15 cellular contexts compared by ENCODE assay signal in the genomic region with DNA sequence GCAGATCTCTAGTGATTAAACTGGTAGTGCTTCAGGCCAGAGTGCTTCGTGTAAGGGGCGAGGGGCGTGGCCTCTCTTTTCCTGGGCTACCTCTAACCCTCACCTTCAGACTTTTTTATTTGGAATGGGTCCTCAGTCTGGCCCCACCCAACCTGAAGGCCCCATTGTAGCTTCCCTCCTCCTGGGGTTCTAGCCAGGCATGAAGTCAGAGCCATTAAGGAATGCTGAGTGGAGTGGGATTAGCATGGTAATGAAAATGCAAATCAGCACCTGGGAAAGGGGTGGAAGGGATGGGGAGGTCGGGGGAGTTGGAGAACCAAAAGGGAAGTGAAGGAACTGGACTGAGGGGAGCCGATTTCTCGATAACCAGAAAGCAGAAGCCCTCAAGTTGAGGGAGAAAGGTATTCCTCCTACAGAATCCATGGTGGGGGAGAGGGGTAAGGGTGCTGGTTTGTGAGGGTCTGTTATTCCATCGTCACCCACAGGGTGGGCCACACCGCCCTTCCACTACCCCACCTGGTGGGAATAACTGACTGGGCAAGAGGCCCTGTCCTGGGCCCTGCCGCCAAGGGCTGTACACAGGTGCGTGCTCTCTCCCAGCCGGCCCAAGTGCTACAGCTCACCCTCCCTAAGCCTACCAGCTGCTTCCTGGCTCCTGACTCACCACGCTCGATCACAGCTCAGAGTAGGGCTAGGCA. TPM values are rescaled to one million over a fixed set of nuclear protein-coding genes. Genes with fewer than 3 reads are reported as not detected.
A peak's percentile ranks its signal among the peaks of the same experiment; 100 is the strongest.
DNase-seq lines count a peak whose midpoint lies in the region; ATAC-seq and TF ChIP-seq lines count a peak whose summit lies in the region.
"Had no signal": no experiment of that assay in that cellular context is flagged by ENCODE, and none has a peak within 500 bp of the region (broad histone marks: within the 10 kb centered on the region; RNA-seq: fewer than 3 reads in every experiment).

No MANE protein-coding gene starts in this region.

- H3K27ac Mint-ChIP-seq in GM23338: peak overlapping the region; percentile 96
- H3K27ac Mint-ChIP-seq in glutamatergic neuron (ENCODE audit: unreplicated experiment): peak overlapping the region; percentile 96
- H3K27ac Mint-ChIP-seq: activated T-cell treated with anti-CD3 and anti-CD28 coated beads, Interleukin-2, amount 50 U/mL, for 24 hours had no signal

- TF ChIP-seq CTCF in GM23338 (conservative IDR thresholded peaks at IDR 0.05; ENCODE audit: low read depth in 2 of 2) (peak in 1 of 2 experiments; percentile 15; a peak in 1 of 4 replicates), glutamatergic neuron (IDR thresholded peaks at IDR 0.05; ENCODE audit: partially characterized antibody, unreplicated experiment) (no peak)

- peak; percentile 80 for ATAC-seq in GM23338
- no peak for ATAC-seq in GM21447 (IDR thresholded peaks at IDR 0.05; ENCODE audit: unreplicated experiment)
- ATAC-seq in GM19455 (IDR thresholded peaks at IDR 0.05; ENCODE audit: unreplicated experiment): no peak
- ATAC-seq: GM12878 had no signal

- H3K9me3 Mint-ChIP-seq in GM23338 (no peaks in the 10 kb centered on the region), glutamatergic neuron (ENCODE audit: unreplicated experiment) (no peaks in the 10 kb centered on the region)
- H3K9me3 Mint-ChIP-seq: activated T-cell treated with anti-CD3 and anti-CD28 coated beads, Interleukin-2, amount 50 U/mL, for 24 hours had no signal

- intact Hi-C loops in posterior vena cava (cut with DNase I): no loop called here

- H3K36me3 Mint-ChIP-seq in GM23338 (ENCODE audit: low read depth) (peaks cover 45% of the 10 kb centered on the region), glutamatergic neuron (ENCODE audit: unreplicated experiment) (no peaks in the 10 kb centered on the region)

- peak overlapping the region; percentile 100 for H3K27ac ChIP-seq in GM23338 (ENCODE audit: low read depth)
- H3K27ac ChIP-seq: brain microvascular endothelial cell, esophagus muscularis mucosa had no signal

- H2AFZ ChIP-seq in GM23338: no peak overlapping the region

- H3K79me2 ChIP-seq in GM23338 (replicated peaks; ENCODE audit: insufficient read depth): peaks cover 18% of the 10 kb centered on the region

- H3K4me1 Mint-ChIP-seq in GM23338: peaks cover 53% of the 10 kb centered on the region
- H3K4me1 Mint-ChIP-seq in glutamatergic neuron (ENCODE audit: low read depth, unreplicated experiment): peaks cover 38% of the 10 kb centered on the region

- no peaks in the 10 kb centered on the region for H4K20me1 ChIP-seq in GM23338 (replicated peaks; ENCODE audit: insufficient read depth)

- H3K4me1 ChIP-seq in GM23338 (ENCODE audit: insufficient read depth): peaks cover 37% of the 10 kb centered on the region

- H3K27me3 Mint-ChIP-seq in GM23338 (ENCODE audit: insufficient read depth, low read depth, poor library complexity): peaks cover 22% of the 10 kb centered on the region
- peaks cover 6% of the 10 kb centered on the region for H3K27me3 Mint-ChIP-seq in glutamatergic neuron (ENCODE audit: unreplicated experiment)

- DNase-seq in GM23338 (ENCODE audit: low spot score) (peak; percentile 97), RKO (ENCODE audit: low spot score) (peak; percentile 21), glutamatergic neuron (peak; percentile 39), posterior vena cava (ENCODE audit: low spot score) (peak; percentile 49)
- DNase-seq in activated CD4-positive, alpha-beta T cell treated with anti-CD3 and anti-CD28 coated beads for 4 hours: no peak
- DNase-seq: activated CD4-positive, CD25-positive, alpha-beta regulatory T cell; activated T-cell treated with anti-CD3 and anti-CD28 coated beads, Interleukin-2, amount 50 U/mL, for 24 hours; brain microvascular endothelial cell; kidney glomerular epithelial cell; NCI-H2227 treated with DMSO at 0.1 percent for 48 hours had no signal

- H3K4me3 ChIP-seq in GM23338: peak overlapping the region; percentile 60
- H3K4me3 ChIP-seq: esophagus muscularis mucosa, GM12878 had no signal

- H3K4me3 Mint-ChIP-seq in GM23338 (peak overlapping the region; percentile 85), glutamatergic neuron (ENCODE audit: unreplicated experiment) (peak overlapping the region; percentile 45)
- H3K4me3 Mint-ChIP-seq: activated T-cell treated with anti-CD3 and anti-CD28 coated beads, Interleukin-2, amount 50 U/mL, for 24 hours had no signal

- no peaks in the 10 kb centered on the region for H3K27me3 ChIP-seq in GM23338 (ENCODE audit: insufficient read depth)
- H3K27me3 ChIP-seq: brain microvascular endothelial cell, esophagus muscularis mucosa had no signal

- H3K4me2 ChIP-seq in GM23338: peak overlapping the region; percentile 90

- peaks cover 7% of the 10 kb centered on the region; the same call in 1 of the 2 replicates for H3K36me3 ChIP-seq in GM23338 (ENCODE audit: insufficient read depth)
- H3K36me3 ChIP-seq: brain microvascular endothelial cell had no signal

- H3K9me2 ChIP-seq in GM23338 (ENCODE audit: insufficient read depth): no peaks in the 10 kb centered on the region

- peaks cover 11% of the 10 kb centered on the region for H3F3A ChIP-seq in GM23338 (replicated peaks; ENCODE audit: low read depth)

TF ChIP-seq in GM23338, 12 proteins besides CTCF, POLR2A, EP300 and RAD21 (continues in another document):
- no peak for TF ChIP-seq ZNF331 (CRISPR knock-in tag; IDR thresholded peaks at IDR 0.05; ENCODE audit: low read depth)
- peak; percentile 33; the same call in 1 of the 2 replicates for TF ChIP-seq CREB1 (CRISPR knock-in tag; IDR thresholded peaks at IDR 0.05; ENCODE audit: low read depth)
- TF ChIP-seq NANOG (IDR thresholded peaks at IDR 0.05; ENCODE audit: borderline replicate concordance): peak; percentile 44; the same call in 1 of the 2 replicates
- TF ChIP-seq POLR2AphosphoS5 (IDR thresholded peaks at IDR 0.05; ENCODE audit: low read depth): peak; percentile 37; the same call in 1 of the 2 replicates
- TF ChIP-seq, protein P1, sequence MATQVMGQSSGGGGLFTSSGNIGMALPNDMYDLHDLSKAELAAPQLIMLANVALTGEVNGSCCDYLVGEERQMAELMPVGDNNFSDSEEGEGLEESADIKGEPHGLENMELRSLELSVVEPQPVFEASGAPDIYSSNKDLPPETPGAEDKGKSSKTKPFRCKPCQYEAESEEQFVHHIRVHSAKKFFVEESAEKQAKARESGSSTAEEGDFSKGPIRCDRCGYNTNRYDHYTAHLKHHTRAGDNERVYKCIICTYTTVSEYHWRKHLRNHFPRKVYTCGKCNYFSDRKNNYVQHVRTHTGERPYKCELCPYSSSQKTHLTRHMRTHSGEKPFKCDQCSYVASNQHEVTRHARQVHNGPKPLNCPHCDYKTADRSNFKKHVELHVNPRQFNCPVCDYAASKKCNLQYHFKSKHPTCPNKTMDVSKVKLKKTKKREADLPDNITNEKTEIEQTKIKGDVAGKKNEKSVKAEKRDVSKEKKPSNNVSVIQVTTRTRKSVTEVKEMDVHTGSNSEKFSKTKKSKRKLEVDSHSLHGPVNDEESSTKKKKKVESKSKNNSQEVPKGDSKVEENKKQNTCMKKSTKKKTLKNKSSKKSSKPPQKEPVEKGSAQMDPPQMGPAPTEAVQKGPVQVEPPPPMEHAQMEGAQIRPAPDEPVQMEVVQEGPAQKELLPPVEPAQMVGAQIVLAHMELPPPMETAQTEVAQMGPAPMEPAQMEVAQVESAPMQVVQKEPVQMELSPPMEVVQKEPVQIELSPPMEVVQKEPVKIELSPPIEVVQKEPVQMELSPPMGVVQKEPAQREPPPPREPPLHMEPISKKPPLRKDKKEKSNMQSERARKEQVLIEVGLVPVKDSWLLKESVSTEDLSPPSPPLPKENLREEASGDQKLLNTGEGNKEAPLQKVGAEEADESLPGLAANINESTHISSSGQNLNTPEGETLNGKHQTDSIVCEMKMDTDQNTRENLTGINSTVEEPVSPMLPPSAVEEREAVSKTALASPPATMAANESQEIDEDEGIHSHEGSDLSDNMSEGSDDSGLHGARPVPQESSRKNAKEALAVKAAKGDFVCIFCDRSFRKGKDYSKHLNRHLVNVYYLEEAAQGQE (IDR thresholded peaks at IDR 0.05; ENCODE audit: unreplicated experiment): no peak
- no peak for TF ChIP-seq ZNF114 (CRISPR knock-in tag; IDR thresholded peaks at IDR 0.05)
- TF ChIP-seq JUNB (IDR thresholded peaks at IDR 0.05; ENCODE audit: unreplicated experiment): no peak
- TF ChIP-seq, protein P2, sequence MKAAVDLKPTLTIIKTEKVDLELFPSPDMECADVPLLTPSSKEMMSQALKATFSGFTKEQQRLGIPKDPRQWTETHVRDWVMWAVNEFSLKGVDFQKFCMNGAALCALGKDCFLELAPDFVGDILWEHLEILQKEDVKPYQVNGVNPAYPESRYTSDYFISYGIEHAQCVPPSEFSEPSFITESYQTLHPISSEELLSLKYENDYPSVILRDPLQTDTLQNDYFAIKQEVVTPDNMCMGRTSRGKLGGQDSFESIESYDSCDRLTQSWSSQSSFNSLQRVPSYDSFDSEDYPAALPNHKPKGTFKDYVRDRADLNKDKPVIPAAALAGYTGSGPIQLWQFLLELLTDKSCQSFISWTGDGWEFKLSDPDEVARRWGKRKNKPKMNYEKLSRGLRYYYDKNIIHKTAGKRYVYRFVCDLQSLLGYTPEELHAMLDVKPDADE (IDR thresholded peaks at IDR 0.05): no peak
- TF ChIP-seq EZH2 (IDR thresholded peaks at IDR 0.05; ENCODE audit: low read depth, unreplicated experiment): no peak
- no peak for TF ChIP-seq STAT1 (IDR thresholded peaks at IDR 0.05; ENCODE audit: unreplicated experiment)
- TF ChIP-seq EZH2phosphoT487 (IDR thresholded peaks at IDR 0.05; ENCODE audit: unreplicated experiment): no peak

RNA-seq across cellular contexts. Expression of a gene that starts 14.1 kb away (rescaled TPM):
- 9.9 and 11.6 TPM in 2 replicates for total RNA-seq in GM23338 (2014; rRNA removed; shearing (Covaris generic))
- 18.5 and 22.4 TPM in 2 replicates for polyA plus RNA-seq in GM23338 (2016; fragmentation: Nextera tagmentation; extraction: Ambion mirVana)
- 39.1 TPM for total RNA-seq in glutamatergic neuron (ENCODE audit: unreplicated experiment)
- total RNA-seq in posterior vena cava: 1 to 10 TPM; 2.3 to 2.4 TPM

RNA-seq across cellular contexts. Expression of a gene that starts 18.6 kb away (rescaled TPM):
- 15.0 and 21.3 TPM in 2 replicates for total RNA-seq in GM23338 (2014; rRNA removed; shearing (Covaris generic))
- 6.3 and 8.6 TPM in 2 replicates for polyA plus RNA-seq in GM23338 (2016; fragmentation: Nextera tagmentation; extraction: Ambion mirVana)
- total RNA-seq in glutamatergic neuron (ENCODE audit: unreplicated experiment) (19.3 TPM), posterior vena cava (10 to 100 TPM; 11.6 to 19.6 TPM)

RNA-seq across cellular contexts. Expression of a gene that starts 30.1 kb away (rescaled TPM):
- total RNA-seq in GM23338 (2014; rRNA removed; shearing (Covaris generic)): 63.5 and 70.8 TPM in 2 replicates
- 53.7 and 55.3 TPM in 2 replicates for polyA plus RNA-seq in GM23338 (2016; fragmentation: Nextera tagmentation; extraction: Ambion mirVana)
- total RNA-seq in glutamatergic neuron (ENCODE audit: unreplicated experiment) (105 TPM), posterior vena cava (10 to 100 TPM; 31.5 to 36.5 TPM)

RNA-seq across cellular contexts. Expression of a gene that starts 41.1 kb away (rescaled TPM):
- 28.5 and 29.9 TPM in 2 replicates for total RNA-seq in GM23338 (2014; rRNA removed; shearing (Covaris generic))
- 11.0 and 11.9 TPM in 2 replicates for polyA plus RNA-seq in GM23338 (2016; fragmentation: Nextera tagmentation; extraction: Ambion mirVana)
- 52.7 TPM for total RNA-seq in glutamatergic neuron (ENCODE audit: unreplicated experiment)
- total RNA-seq in posterior vena cava: 1 to 10 TPM; 4.3 to 5.6 TPM
- total RNA-seq: MCF 10A had no signal

Comparison
In these comparisons a context has a peak if more than half of its experiments do, and no peak if none do; other contexts are left out.
1. DNase-seq: peak in GM23338 (single experiment), RKO (single experiment), glutamatergic neuron (single experiment) and posterior vena cava (single experiment); none in activated CD4-positive, alpha-beta T cell treated with anti-CD3 and anti-CD28 coated beads for 4 hours (0 of 2).